ENCODE assay signal across 8 cellular contexts in genomic region chr5:56480305-56481146, GRCh38.
DNase-seq lines count a peak whose midpoint lies in the region; ATAC-seq, FAIRE-seq and TF ChIP-seq lines count a peak whose summit lies in the region.

No MANE protein-coding gene starts in this region.

- peak overlapping the region; percentile 8 for H3K18ac ChIP-seq in trophoblast cell (ENCODE audit: low read length)

- H3K9me2 ChIP-seq in hepatocyte (replicated peaks; ENCODE audit: insufficient read depth) = no peaks in the 10 kb centered on the region

- H3K27me3 Mint-ChIP-seq in astrocyte (ENCODE audit: low read depth, unreplicated experiment) = peaks cover 8% of the 10 kb centered on the region

- no peaks in the 10 kb centered on the region for H3K36me3 ChIP-seq in astrocyte (ENCODE audit: insufficient read depth, low read length)
- H3K36me3 ChIP-seq in hepatocyte (replicated peaks; ENCODE audit: insufficient read depth, low read depth) = no peaks in the 10 kb centered on the region
- H3K36me3 ChIP-seq in trophoblast cell (ENCODE audit: control insufficient read depth in 1 of 2, insufficient read depth in 2 of 2, low read length in 2 of 2) = no peaks in the 10 kb centered on the region

- H3K27me3 ChIP-seq in astrocyte (ENCODE audit: insufficient read depth, low read length) (no peaks in the 10 kb centered on the region), hepatocyte (no peaks in the 10 kb centered on the region), trophoblast cell (ENCODE audit: insufficient read depth, low read length) (no peaks in the 10 kb centered on the region)

- peak overlapping the region; percentile 37 for H4K12ac ChIP-seq in trophoblast cell (ENCODE audit: low read depth, low read length)

- no peak for DNase-seq in AG09309 (ENCODE audit: low read depth)
- peak; percentile 57 for DNase-seq in GM20000 (ENCODE audit: low spot score)
- peak; percentile 63 for DNase-seq in OCI-M1 (lab: John Stamatoyannopoulos, UW)
- DNase-seq in astrocyte (ENCODE audit: low read depth) = peak; percentile 67
- DNase-seq in hepatocyte (ENCODE audit: low spot score) = peak; percentile 73
- peak in 1 of 2 donors; percentile 44 for DNase-seq in trophoblast cell

- ATAC-seq in HG03521 (IDR thresholded peaks at IDR 0.05; ENCODE audit: unreplicated experiment) (no peak), GM19328 (IDR thresholded peaks at IDR 0.05; ENCODE audit: unreplicated experiment) (no peak)

- peak overlapping the region; percentile 72 for H2AFZ ChIP-seq in astrocyte (ENCODE audit: low read depth, low read length)
- peak overlapping the region; percentile 90 for H2AFZ ChIP-seq in hepatocyte
- H2AFZ ChIP-seq in trophoblast cell (ENCODE audit: insufficient read depth, low read length, poor library complexity) = peak overlapping the region; percentile 14

- H3K79me2 ChIP-seq in astrocyte (ENCODE audit: insufficient read depth, low read length) = no peaks in the 10 kb centered on the region
- peaks cover 2% of the 10 kb centered on the region for H3K79me2 ChIP-seq in hepatocyte
- peaks cover 2% of the 10 kb centered on the region for H3K79me2 ChIP-seq in trophoblast cell (ENCODE audit: control insufficient read depth, insufficient read depth, low read length, poor library complexity)

- H2BK5ac ChIP-seq in trophoblast cell (ENCODE audit: low read depth, low read length, poor library complexity) = peak overlapping the region; percentile 65

- H3K4me3 ChIP-seq in AG09309 (ENCODE audit: control insufficient read depth, low read depth, low read length) = peak overlapping the region; percentile 72
- peak overlapping the region; percentile 63 for H3K4me3 ChIP-seq in astrocyte (ENCODE audit: insufficient read depth, low read depth, low read length)
- H3K4me3 ChIP-seq in hepatocyte = peak overlapping the region; percentile 51
- H3K4me3 ChIP-seq in trophoblast cell (ENCODE audit: low read depth, low read length) = peak overlapping the region; percentile 61

- H3K36me3 Mint-ChIP-seq in astrocyte (ENCODE audit: low read depth, unreplicated experiment) = no peaks in the 10 kb centered on the region

- peaks cover 15% of the 10 kb centered on the region for H3K4me1 ChIP-seq in astrocyte (ENCODE audit: insufficient read depth, low read length)
- peaks cover 52% of the 10 kb centered on the region for H3K4me1 ChIP-seq in hepatocyte (ENCODE audit: insufficient read depth)
- peaks cover 8 to 14% of the 10 kb centered on the region in 2 experiments for H3K4me1 ChIP-seq in trophoblast cell (ENCODE audit: control insufficient read depth in 1 of 2, insufficient read depth in 2 of 2, low read length in 2 of 2)

- no peak for TF ChIP-seq CTCF in AG09309 (IDR thresholded peaks at IDR 0.05; ENCODE audit: control insufficient read depth, insufficient read depth, low read depth, low read length, missing control alignments)
- no peak for TF ChIP-seq CTCF in GM20000 (IDR thresholded peaks at IDR 0.05; ENCODE audit: extremely low read depth, missing control alignments)
- TF ChIP-seq CTCF in astrocyte (IDR thresholded peaks at IDR 0.05; ENCODE audit: insufficient read depth, low read depth, low read length) = no peak
- no peak for TF ChIP-seq CTCF in hepatocyte (IDR thresholded peaks at IDR 0.05; ENCODE audit: poor library complexity)

- WGBS in hepatocyte (ENCODE audit: low lambda C conversion rate, missing lambda C conversion rate) = 6% methylated on average over 35 of the region's 51 CpGs
- no CpG with 5 or more reads among the region's 51 CpGs for WGBS in trophoblast cell (ENCODE audit: extremely low coverage, insufficient coverage, insufficient read length)

- peak overlapping the region; percentile 90 for H4K91ac ChIP-seq in trophoblast cell (ENCODE audit: low read depth, low read length)

- H3K4me1 Mint-ChIP-seq in astrocyte (ENCODE audit: low read depth, unreplicated experiment) = peaks cover 19% of the 10 kb centered on the region

- no peaks in the 10 kb centered on the region for H4K20me1 ChIP-seq in astrocyte (ENCODE audit: insufficient read depth, low read length)
- H4K20me1 ChIP-seq in hepatocyte (ENCODE audit: insufficient read depth, poor library complexity, severe bottlenecking) = no peaks in the 10 kb centered on the region

- peak overlapping the region; percentile 79 for H3K4me3 Mint-ChIP-seq in astrocyte (ENCODE audit: unreplicated experiment)

- H3K14ac ChIP-seq in trophoblast cell (ENCODE audit: low read length) = peak overlapping the region; percentile 16

- H4K8ac ChIP-seq in trophoblast cell (ENCODE audit: low read depth, low read length) = peak overlapping the region; percentile 34

- H3K9ac ChIP-seq in astrocyte (ENCODE audit: low read length) (peak overlapping the region; percentile 74), trophoblast cell (ENCODE audit: low read length) (peak overlapping the region; percentile 3)

- H3K4ac ChIP-seq in trophoblast cell (ENCODE audit: low read depth, low read length) = no peak overlapping the region

- peak overlapping the region; percentile 37 for H3K27ac Mint-ChIP-seq in astrocyte (ENCODE audit: unreplicated experiment)

- H2AK5ac ChIP-seq in trophoblast cell (ENCODE audit: low read length) = no peak overlapping the region

- peak overlapping the region; percentile 92 for H2BK120ac ChIP-seq in trophoblast cell (ENCODE audit: insufficient read depth, low read length, poor library complexity)

- H3K9me3 ChIP-seq in astrocyte (ENCODE audit: insufficient read depth, low read depth, low read length) (no peaks in the 10 kb centered on the region), hepatocyte (ENCODE audit: low read depth) (no peaks in the 10 kb centered on the region), trophoblast cell (ENCODE audit: insufficient read depth, low read depth, low read length) (no peaks in the 10 kb centered on the region)

- H2BK12ac ChIP-seq in trophoblast cell (ENCODE audit: low read length) = peak overlapping the region; percentile 50

- FAIRE-seq in astrocyte (lab: Jason Lieb, UNC) = no peak

- H3K4me2 ChIP-seq in astrocyte (ENCODE audit: low read length) (peak overlapping the region; percentile 95), hepatocyte (peak overlapping the region; percentile 94), trophoblast cell (ENCODE audit: low read length) (peak overlapping the region; percentile 85)

- peaks cover 14% of the 10 kb centered on the region for H3K79me1 ChIP-seq in trophoblast cell (ENCODE audit: low read length)

- H3K27ac ChIP-seq in astrocyte (ENCODE audit: low read depth, low read length) = no peak overlapping the region
- H3K27ac ChIP-seq in hepatocyte = peak overlapping the region; percentile 79
- H3K27ac ChIP-seq in trophoblast cell (ENCODE audit: low read depth, low read length) = no peak overlapping the region

- H3K9me3 Mint-ChIP-seq in astrocyte (ENCODE audit: unreplicated experiment) = no peaks in the 10 kb centered on the region

- H3K23ac ChIP-seq in trophoblast cell (ENCODE audit: low read length) = no peak overlapping the region

Comparison
In these comparisons a context has a peak if more than half of its experiments do, and no peak if none do; other contexts are left out.
1. H2AFZ ChIP-seq: peak in every context shown above with its lines; median percentile 90 in hepatocyte; 72 in astrocyte; 14 in trophoblast cell.